15 cellular contexts compared by ENCODE assay signal in genomic region chr4:36722986-36723385, GRCh38.
DNase-seq lines count a peak whose midpoint lies in the region; ATAC-seq and TF ChIP-seq lines count a peak whose summit lies in the region.
"Had no signal": no experiment of that assay in that cellular context is flagged by ENCODE, and none has a peak within 500 bp of the region (broad histone marks: within the 10 kb centered on the region; RNA-seq: fewer than 3 reads in every experiment).

No MANE protein-coding gene starts in this region.

- no peak overlapping the region for H3K4me2 ChIP-seq in mammary epithelial cell (ENCODE audit: insufficient read depth, low read depth, low read length)
- no peak overlapping the region for H3K4me2 ChIP-seq in Karpas-422 (ENCODE audit: low read depth, low read length, poor library complexity, severe bottlenecking)
- H3K4me2 ChIP-seq in OCI-LY3 (ENCODE audit: low read length) = no peak overlapping the region
- H3K4me2 ChIP-seq in hepatocyte = no peak overlapping the region
- H3K4me2 ChIP-seq: BLaER1 treated with 17β-estradiol and CSF1 and Interleukin-3, amounts not matched to agents 10 nM and 100 nM had no signal

- DNase-seq in MCF 10A (ENCODE audit: unreplicated experiment) (no peak), mammary epithelial cell (no peak), Karpas-422 (peak; percentile 41), hepatocyte (ENCODE audit: low spot score) (no peak), body of pancreas (no peak), lower lobe of right lung (no peak)
- DNase-seq: ACHN; CD4-positive, alpha-beta T cell; DMS153; DMS79 treated with DMSO at 0.1 percent for 48 hours; EL; HCEC 1CT had no signal

- no peak overlapping the region for H3K4me3 Mint-ChIP-seq in MCF 10A (ENCODE audit: unreplicated experiment)
- H3K4me3 Mint-ChIP-seq: CD4-positive, alpha-beta T cell had no signal

- H3K36me3 Mint-ChIP-seq in MCF 10A (ENCODE audit: insufficient read depth, unreplicated experiment) = no peaks in the 10 kb centered on the region

- no peak overlapping the region for H2AFZ ChIP-seq in mammary epithelial cell (ENCODE audit: low read depth, low read length)
- no peak overlapping the region for H2AFZ ChIP-seq in Karpas-422 (ENCODE audit: low read length)
- no peak overlapping the region for H2AFZ ChIP-seq in OCI-LY3 (ENCODE audit: low read depth, low read length)
- H2AFZ ChIP-seq in hepatocyte = no peak overlapping the region

- H3K36me3 ChIP-seq in mammary epithelial cell (ENCODE audit: insufficient read depth, low read length) = no peaks in the 10 kb centered on the region
- no peaks in the 10 kb centered on the region for H3K36me3 ChIP-seq in Karpas-422 (ENCODE audit: insufficient read depth, low read length)
- no peaks in the 10 kb centered on the region for H3K36me3 ChIP-seq in OCI-LY3 (replicated peaks; ENCODE audit: low read depth, low read length)
- H3K36me3 ChIP-seq in hepatocyte (replicated peaks; ENCODE audit: insufficient read depth, low read depth) = no peaks in the 10 kb centered on the region
- H3K36me3 ChIP-seq in body of pancreas (replicated peaks in 1 of 2; ENCODE audit: insufficient read depth in 1 of 2, low read depth in 2 of 2) = no peaks in the 10 kb centered on the region
- H3K36me3 ChIP-seq in lower lobe of right lung = no peaks in the 10 kb centered on the region
- H3K36me3 ChIP-seq: BLaER1 treated with 17β-estradiol and CSF1 and Interleukin-3, amounts not matched to agents 10 nM and 100 nM had no signal

- TF ChIP-seq CTCF in MCF 10A (IDR thresholded peaks at IDR 0.05; ENCODE audit: unreplicated experiment) (peak; percentile 30), mammary epithelial cell (conservative IDR thresholded peaks at IDR 0.05 in 1 of 2, IDR thresholded peaks at IDR 0.05 in 1 of 2; ENCODE audit: extremely low read depth in 1 of 2, insufficient read depth in 1 of 2, low read depth in 1 of 2, low read length in 2 of 2) (no peak), OCI-LY3 (IDR thresholded peaks at IDR 0.05; ENCODE audit: low read depth, low read length) (peak; percentile 60), hepatocyte (IDR thresholded peaks at IDR 0.05; ENCODE audit: poor library complexity) (peak; percentile 29), body of pancreas (IDR thresholded peaks at IDR 0.05) (no peak), lower lobe of right lung (IDR thresholded peaks at IDR 0.05) (no peak)

- intact Hi-C loops in MCF 10A (cut with micrococcal nuclease) (loop anchor here (2.0 to 10.0 kb wide), 2 partner anchors 308 to 660 kb away; no protein-coding TSS in a partner anchor), mammary epithelial cell (cut with micrococcal nuclease) (no loop called here), body of pancreas (cut with DNase I) (no loop called here), lower lobe of right lung (cut with DNase I) (no loop called here)

- ATAC-seq in body of pancreas = no peak
- ATAC-seq in HG03280 (IDR thresholded peaks at IDR 0.05; ENCODE audit: unreplicated experiment) = no peak
- no peak for ATAC-seq in lower lobe of right lung

- no peaks in the 10 kb centered on the region for H3K9me2 ChIP-seq in Karpas-422 (replicated peaks; ENCODE audit: insufficient read depth, low read length)
- H3K9me2 ChIP-seq in hepatocyte (replicated peaks; ENCODE audit: insufficient read depth) = no peaks in the 10 kb centered on the region

- in situ Hi-C loops in mammary epithelial cell (cut with MboI; ENCODE audit: low sequenced_read_pairs in 2 of 2) = no loop called here

- no peaks in the 10 kb centered on the region for H3K4me1 Mint-ChIP-seq in MCF 10A (ENCODE audit: insufficient read depth, unreplicated experiment)

- no peaks in the 10 kb centered on the region for H3K9me3 Mint-ChIP-seq in MCF 10A (ENCODE audit: unreplicated experiment)
- H3K9me3 Mint-ChIP-seq: CD4-positive, alpha-beta T cell had no signal

- 12% methylated on average over 1 of the region's 1 CpG for WGBS in mammary epithelial cell (ENCODE audit: low coverage, missing lambda C conversion rate)
- WGBS in hepatocyte (ENCODE audit: low lambda C conversion rate, missing lambda C conversion rate) = 70% methylated on average over 1 of the region's 1 CpG
- 50 to 59% methylated on average over 1 of the region's 1 CpG for WGBS in body of pancreas, 2 donors

- no peaks in the 10 kb centered on the region for H3K27me3 Mint-ChIP-seq in MCF 10A (ENCODE audit: insufficient read depth, unreplicated experiment)
- H3K27me3 Mint-ChIP-seq: CD4-positive, alpha-beta T cell had no signal

- dilution Hi-C loops in mammary epithelial cell (cut with HindIII; ENCODE audit: low sequenced_read_pairs) = no loop called here

- H3K4me3 ChIP-seq in mammary epithelial cell (replicated peaks in 1 of 3; ENCODE audit: insufficient read depth in 1 of 3, low read depth in 2 of 3, low read length in 3 of 3) = no peak overlapping the region
- H3K4me3 ChIP-seq in Karpas-422 (ENCODE audit: low read length) = no peak overlapping the region
- H3K4me3 ChIP-seq in OCI-LY3 (ENCODE audit: low read length) = no peak overlapping the region
- H3K4me3 ChIP-seq in hepatocyte = no peak overlapping the region
- H3K4me3 ChIP-seq in body of pancreas = no peak overlapping the region
- no peak overlapping the region for H3K4me3 ChIP-seq in lower lobe of right lung
- H3K4me3 ChIP-seq: BLaER1 treated with 17β-estradiol and CSF1 and Interleukin-3, amounts not matched to agents 10 nM and 100 nM had no signal

- H4K20me1 ChIP-seq in mammary epithelial cell (ENCODE audit: insufficient read depth, low read length) (no peaks in the 10 kb centered on the region), Karpas-422 (ENCODE audit: insufficient read depth, low read depth, low read length) (no peaks in the 10 kb centered on the region), OCI-LY3 (ENCODE audit: insufficient read depth, low read length) (no peaks in the 10 kb centered on the region), hepatocyte (ENCODE audit: insufficient read depth, poor library complexity, severe bottlenecking) (no peaks in the 10 kb centered on the region)
- H4K20me1 ChIP-seq: BLaER1 treated with 17β-estradiol and CSF1 and Interleukin-3, amounts not matched to agents 10 nM and 100 nM had no signal

- BruUV-seq in MCF 10A (replicated peaks; lab: Mats Ljungman, UMichigan) = no TSS peak
- BruUV-seq in mammary epithelial cell (replicated peaks; lab: Mats Ljungman, UMichigan) = no TSS peak

- POLR2A ChIA-PET in MCF 10A (lab: Yijun Ruan, JAX) = no interaction called here

- no peak overlapping the region for H3K27ac Mint-ChIP-seq in MCF 10A (ENCODE audit: low read depth, unreplicated experiment)
- H3K27ac Mint-ChIP-seq: CD4-positive, alpha-beta T cell had no signal

- H3K79me2 ChIP-seq in mammary epithelial cell (ENCODE audit: insufficient read depth, low read length) (no peaks in the 10 kb centered on the region), Karpas-422 (ENCODE audit: low read length) (no peaks in the 10 kb centered on the region), OCI-LY3 (ENCODE audit: low read length) (no peaks in the 10 kb centered on the region), hepatocyte (no peaks in the 10 kb centered on the region)

- no peak overlapping the region for H3K27ac ChIP-seq in mammary epithelial cell (ENCODE audit: insufficient read depth, low read depth, low read length)
- no peak overlapping the region for H3K27ac ChIP-seq in Karpas-422 (ENCODE audit: low read length)
- H3K27ac ChIP-seq in OCI-LY3 (ENCODE audit: low read length) = no peak overlapping the region
- H3K27ac ChIP-seq in hepatocyte = no peak overlapping the region
- no peak overlapping the region for H3K27ac ChIP-seq in body of pancreas
- H3K27ac ChIP-seq in lower lobe of right lung = no peak overlapping the region
- H3K27ac ChIP-seq: BLaER1 treated with 17β-estradiol and CSF1 and Interleukin-3, amounts not matched to agents 10 nM and 100 nM had no signal

- H3K9me3 ChIP-seq in mammary epithelial cell (replicated peaks; ENCODE audit: insufficient read depth, low read length) (peaks cover 7% of the 10 kb centered on the region), Karpas-422 (ENCODE audit: low read length) (no peaks in the 10 kb centered on the region), OCI-LY3 (ENCODE audit: insufficient read depth, low read length) (no peaks in the 10 kb centered on the region), hepatocyte (ENCODE audit: low read depth) (no peaks in the 10 kb centered on the region), body of pancreas (no peaks in the 10 kb centered on the region), lower lobe of right lung (no peaks in the 10 kb centered on the region)
- H3K9me3 ChIP-seq: BLaER1 treated with 17β-estradiol and CSF1 and Interleukin-3, amounts not matched to agents 10 nM and 100 nM had no signal

- H3K27me3 ChIP-seq in mammary epithelial cell (ENCODE audit: insufficient read depth, low read length) (no peaks in the 10 kb centered on the region), Karpas-422 (ENCODE audit: low read length) (no peaks in the 10 kb centered on the region), OCI-LY3 (ENCODE audit: low read depth, low read length) (no peaks in the 10 kb centered on the region), hepatocyte (no peaks in the 10 kb centered on the region), body of pancreas (no peaks in the 10 kb centered on the region), lower lobe of right lung (ENCODE audit: low read depth) (no peaks in the 10 kb centered on the region)
- H3K27me3 ChIP-seq: BLaER1 treated with 17β-estradiol and CSF1 and Interleukin-3, amounts not matched to agents 10 nM and 100 nM had no signal

- no peak overlapping the region for H3K9ac ChIP-seq in mammary epithelial cell (ENCODE audit: insufficient read depth, low read length)
- H3K9ac ChIP-seq in Karpas-422 (ENCODE audit: low read length) = no peak overlapping the region
- no peak overlapping the region for H3K9ac ChIP-seq in OCI-LY3 (ENCODE audit: low read length)
- H3K9ac ChIP-seq: BLaER1 treated with 17β-estradiol and CSF1 and Interleukin-3, amounts not matched to agents 10 nM and 100 nM had no signal

- no peak for TF ChIP-seq POLR2A in body of pancreas (IDR thresholded peaks at IDR 0.05)

- H3K4me1 ChIP-seq in mammary epithelial cell (ENCODE audit: insufficient read depth, low read length) (no peaks in the 10 kb centered on the region), Karpas-422 (ENCODE audit: low read length) (no peaks in the 10 kb centered on the region), OCI-LY3 (ENCODE audit: low read length) (no peaks in the 10 kb centered on the region), hepatocyte (ENCODE audit: insufficient read depth) (no peaks in the 10 kb centered on the region), body of pancreas (no peaks in the 10 kb centered on the region), lower lobe of right lung (no peaks in the 10 kb centered on the region)
- H3K4me1 ChIP-seq: BLaER1 treated with 17β-estradiol and CSF1 and Interleukin-3, amounts not matched to agents 10 nM and 100 nM had no signal

- CTCF ChIA-PET in MCF 10A (lab: Yijun Ruan, JAX) (interaction anchor here (0.6 to 1.3 kb wide), 7 partner anchors 20 to 883 kb away, joined by 3 to 6 read pairs (median 3); no protein-coding TSS in a partner anchor), mammary epithelial cell (lab: Charles Lee; ENCODE audit: low non-redundant PET) (no interaction called here)

Comparison
In these comparisons a context has a peak if more than half of its experiments do, and no peak if none do; other contexts are left out.
1. CTCF ChIP-seq: peak in MCF 10A (single experiment), OCI-LY3 (single experiment) and hepatocyte (single experiment); none in mammary epithelial cell (0 of 2), body of pancreas (0 of 7) and lower lobe of right lung (single experiment).